In the genomic region with DNA sequence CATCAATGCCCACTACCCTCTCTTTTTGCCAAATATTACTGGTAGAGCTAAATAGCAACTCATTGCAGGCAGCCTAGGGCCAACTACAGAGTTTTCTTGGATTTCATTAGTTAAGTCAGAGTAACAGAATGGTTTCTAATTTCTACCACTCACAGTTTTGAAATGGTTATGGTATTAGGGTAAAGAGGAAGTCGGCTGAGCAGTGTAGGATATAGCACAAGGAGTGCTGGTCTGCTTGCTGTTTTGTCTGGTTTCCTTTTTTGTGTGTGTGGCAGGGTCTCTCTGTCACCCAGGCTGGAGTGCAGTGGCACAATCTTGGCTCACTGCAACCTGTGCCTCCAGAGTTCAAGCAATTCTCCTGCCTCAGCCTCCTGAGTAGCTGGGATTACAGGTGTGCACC, we compare ENCODE assay signal across 20 cellular contexts.
DNase-seq lines count a peak whose midpoint lies in the region; ATAC-seq lines count a peak whose summit lies in the region.
"Had no signal": no experiment of that assay in that cellular context is flagged by ENCODE, and none has a peak within 500 bp of the region (broad histone marks: within the 10 kb centered on the region; RNA-seq: fewer than 3 reads in every experiment).

No MANE protein-coding gene starts in this region.

- in situ Hi-C loops in HAP-1 (cut with MboI; ENCODE audit: low sequenced_read_pairs) = loop anchor here (25.0 kb wide), 2 partner anchors 514 to 1314 kb away; no protein-coding TSS in a partner anchor

- peaks cover 41 to 54% (median 44%) of the 10 kb centered on the region in 3 donors for H3K4me1 Mint-ChIP-seq in naive B cell

- H3K9me3 Mint-ChIP-seq in naive B cell = no peaks in the 10 kb centered on the region
- H3K9me3 Mint-ChIP-seq: activated CD8-positive, alpha-beta T cell treated with anti-CD3 and anti-CD28 coated beads for 36 hours; dendritic cell treated with granulocyte-macrophage colony-stimulating factor and Interleukin-4, amounts not matched to agents 40 ng/mL and 50 ng/mL, for 4 days had no signal

- no peaks in the 10 kb centered on the region for H3K27me3 Mint-ChIP-seq in naive B cell
- H3K27me3 Mint-ChIP-seq: dendritic cell treated with granulocyte-macrophage colony-stimulating factor and Interleukin-4, amounts not matched to agents 40 ng/mL and 50 ng/mL, for 4 days had no signal

- ATAC-seq in GM18867 (IDR thresholded peaks at IDR 0.05; ENCODE audit: unreplicated experiment) (peak; percentile 29), GM21528 (IDR thresholded peaks at IDR 0.05; ENCODE audit: low FRiP score, unreplicated experiment) (peak; percentile 48), naive B cell (ENCODE audit: low read depth in 2 of 2) (peak; percentile 72 to 73)
- ATAC-seq: activated CD8-positive, alpha-beta T cell treated with anti-CD3 and anti-CD28 coated beads for 36 hours; naive thymus-derived CD8-positive, alpha-beta T cell had no signal

- H3K36me3 ChIP-seq in HAP-1 (replicated peaks) = no peaks in the 10 kb centered on the region
- H3K36me3 ChIP-seq: ascending aorta, prostate gland, SJCRH30 had no signal

- no peaks in the 10 kb centered on the region for H3K9me3 ChIP-seq in HAP-1
- H3K9me3 ChIP-seq: ascending aorta, prostate gland, SJCRH30 had no signal

- H3K27ac Mint-ChIP-seq in naive B cell = peak overlapping the region in 5 of 6 donors; percentile 42 to 87 (median 85)
- H3K27ac Mint-ChIP-seq: activated CD8-positive, alpha-beta T cell treated with anti-CD3 and anti-CD28 coated beads for 36 hours; dendritic cell treated with granulocyte-macrophage colony-stimulating factor and Interleukin-4, amounts not matched to agents 40 ng/mL and 50 ng/mL, for 4 days; naive thymus-derived CD8-positive, alpha-beta T cell had no signal

- H3K4me1 ChIP-seq in HAP-1 = no peaks in the 10 kb centered on the region
- H3K4me1 ChIP-seq: prostate gland had no signal

- peak overlapping the region in 1 of 8 donors; percentile 36 for H3K4me3 Mint-ChIP-seq in naive B cell
- H3K4me3 Mint-ChIP-seq: activated CD8-positive, alpha-beta T cell treated with anti-CD3 and anti-CD28 coated beads for 36 hours; dendritic cell treated with granulocyte-macrophage colony-stimulating factor and Interleukin-4, amounts not matched to agents 40 ng/mL and 50 ng/mL, for 4 days; naive thymus-derived CD8-positive, alpha-beta T cell had no signal

- H3K27me3 ChIP-seq in HAP-1 (ENCODE audit: low read depth) = no peaks in the 10 kb centered on the region
- H3K27me3 ChIP-seq: ascending aorta, SJCRH30 had no signal

- H3K36me3 Mint-ChIP-seq in naive B cell = peaks cover 29 to 39% of the 10 kb centered on the region in 2 donors
- H3K36me3 Mint-ChIP-seq: naive thymus-derived CD8-positive, alpha-beta T cell had no signal

- no peak overlapping the region for H3K4me3 ChIP-seq in HAP-1
- H3K4me3 ChIP-seq: ascending aorta, prostate gland, SJCRH30 had no signal

- DNase-seq in Kasumi-1 (lab: John Stamatoyannopoulos, UW) (peak; percentile 79 to 86), naive B cell (no peak), HAP-1 (ENCODE audit: low spot score in 2 of 2) (no peak), NCI-H1436 treated with DMSO at 0.1 percent for 48 hours (lab: John Stamatoyannopoulos, UW) (no peak)
- no peak for DNase-seq in activated naive CD4-positive, alpha-beta T cell treated with anti-CD3 and anti-CD28 coated beads, Interleukin-2, amount 50 U/mL, for 16 hours
- DNase-seq: activated CD8-positive, alpha-beta T cell treated with anti-CD3 and anti-CD28 coated beads for 36 hours; activated effector memory CD4-positive, alpha-beta T cell treated with Interleukin-2 at 50 U/mL for 16 hours; DMS 273 treated with DMSO at 0.1 percent for 48 hours; H7; MM.1S; naive thymus-derived CD8-positive, alpha-beta T cell; NCI-H2171; SJCRH30; stimulated activated CD4-positive, alpha-beta T cell treated with anti-CD3 and anti-CD28 coated beads, Interleukin-12 subunit alpha, Interleukin-12 subunit beta, amount 100 ng/mL, for 4 hours; substantia nigra had no signal

Comparison
In these comparisons a context has a peak if more than half of its experiments do, and no peak if none do; other contexts are left out.
1. DNase-seq: peak in Kasumi-1 (2 of 2); none in naive B cell (single experiment), activated naive CD4-positive, alpha-beta T cell treated with anti-CD3 and anti-CD28 coated beads, Interleukin-2, amount 50 U/mL, for 16 hours (single experiment), HAP-1 (0 of 2) and NCI-H1436 treated with DMSO at 0.1 percent for 48 hours (single experiment).
2. Peak in every context shown above with its lines, with median percentiles within 50 percentile points of each other: ATAC-seq.